Comparison of ENCODE assay signal across 8 cellular contexts in the genomic region with DNA sequence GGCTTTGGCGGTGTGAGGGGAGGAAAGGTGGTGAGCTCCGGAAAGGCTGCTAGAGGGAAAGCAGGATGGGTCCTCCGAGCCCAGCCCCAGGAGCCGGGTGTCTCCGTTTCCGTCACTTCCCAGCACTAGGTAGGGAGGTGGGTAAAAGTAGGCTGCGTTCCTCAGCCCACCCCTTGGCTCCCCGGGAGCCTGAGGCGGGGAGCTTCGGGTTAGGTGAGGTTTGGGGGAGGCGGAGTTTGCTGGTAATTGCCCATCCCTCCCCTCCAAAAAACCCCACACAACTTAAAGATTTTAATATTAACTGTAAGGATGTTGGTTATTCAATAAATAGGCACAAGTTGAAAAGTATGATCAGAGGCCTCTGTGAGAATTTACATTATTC. TPM values are rescaled to one million over a fixed set of nuclear protein-coding genes. Genes with fewer than 3 reads are reported as not detected.
DNase-seq lines count a peak whose midpoint lies in the region; ATAC-seq, FAIRE-seq and TF ChIP-seq lines count a peak whose summit lies in the region.

No MANE protein-coding gene starts in this region.

- TF ChIP-seq CTCF in MM.1S (IDR thresholded peaks at IDR 0.05; ENCODE audit: low read length), result no peak

- peak overlapping the region; percentile 77; the same call in 1 of the 2 replicates for H3K9ac ChIP-seq in MM.1S (ENCODE audit: low read length)
- peak overlapping the region; percentile 75 for H3K9ac ChIP-seq in rectal smooth muscle tissue (ENCODE audit: low read length)

- H3K27ac ChIP-seq in MM.1S (ENCODE audit: low read length) (peak overlapping the region; percentile 66), epithelial cell of prostate (peak overlapping the region; percentile 70), rectal smooth muscle tissue (ENCODE audit: low read depth, low read length) (peak overlapping the region; percentile 67)

- H3K27me3 ChIP-seq in MM.1S (replicated peaks; ENCODE audit: insufficient read depth, low read length) (no peaks in the 10 kb centered on the region), rectal smooth muscle tissue (ENCODE audit: control insufficient read depth, insufficient read depth, low read length) (no peaks in the 10 kb centered on the region)

- TF ChIP-seq POLR2A in GM12891 (IDR thresholded peaks at IDR 0.05; ENCODE audit: low read depth, low read length), result no peak

- H3K4me2 ChIP-seq in MM.1S (ENCODE audit: low read depth, low read length), result peak overlapping the region; percentile 78

- H3F3A ChIP-seq in MM.1S (ENCODE audit: insufficient read depth, low read length), result peaks cover 16% of the 10 kb centered on the region; the same call in 1 of the 2 replicates

- H3K36me3 ChIP-seq in MM.1S (replicated peaks; ENCODE audit: insufficient read depth, low read length) (no peaks in the 10 kb centered on the region), rectal smooth muscle tissue (ENCODE audit: control insufficient read depth, insufficient read depth, low read length) (no peaks in the 10 kb centered on the region)

- FAIRE-seq in GM12891 (lab: Jason Lieb, UNC), result no peak

- peak; percentile 25 for ATAC-seq in GM21825 (IDR thresholded peaks at IDR 0.05; ENCODE audit: unreplicated experiment)

- H3K9me2 ChIP-seq in MM.1S (replicated peaks; ENCODE audit: insufficient read depth, low read length), result no peaks in the 10 kb centered on the region

- peak overlapping the region; percentile 80 for H3K4me3 ChIP-seq in MM.1S (ENCODE audit: low read length)
- peak overlapping the region; percentile 92 for H3K4me3 ChIP-seq in rectal smooth muscle tissue (ENCODE audit: low read length)

- H3K79me2 ChIP-seq in MM.1S (ENCODE audit: low read length), result peaks cover 48% of the 10 kb centered on the region

- H3K4me1 ChIP-seq in MM.1S (ENCODE audit: low read length) (peaks cover 9% of the 10 kb centered on the region), rectal smooth muscle tissue (ENCODE audit: control insufficient read depth, insufficient read depth, low read length) (peaks cover 7% of the 10 kb centered on the region)

- H2AFZ ChIP-seq in MM.1S (ENCODE audit: low read length), result peak overlapping the region; percentile 71

- DNase-seq in GM12891 (ENCODE audit: insufficient read length, low spot score) (no peak), MM.1S (no peak), epithelial cell of prostate (ENCODE audit: low read depth, low spot score) (no peak), iPS-NIHi11 (ENCODE audit: low spot score) (no peak), NCI-H446 treated with DMSO at 0.1 percent for 48 hours (lab: John Stamatoyannopoulos, UW) (no peak), kidney tubule cell (ENCODE audit: low spot score) (no peak)

- H4K20me1 ChIP-seq in MM.1S (ENCODE audit: insufficient read depth, low read length), result no peaks in the 10 kb centered on the region

- H3K9me3 ChIP-seq in MM.1S (replicated peaks; ENCODE audit: insufficient read depth, low read length), result no peaks in the 10 kb centered on the region

TF ChIP-seq in GM12891, 5 proteins besides CTCF, POLR2A, EP300 and RAD21:
- TF ChIP-seq TAF1 (IDR thresholded peaks at IDR 0.05; ENCODE audit: low read depth, low read length) (peak; percentile 60), PAX5 (IDR thresholded peaks at IDR 0.05; ENCODE audit: insufficient read depth, low read length, severe bottlenecking) (no peak), POU2F2 (IDR thresholded peaks at IDR 0.05; ENCODE audit: low read depth, low read length) (peak; percentile 55; the same call in 1 of the 2 replicates)
TF ChIP-seq in GM12891: peak in this region for 2.

RNA-seq across cellular contexts. Expression of a gene that starts 0.6 kb away (rescaled TPM):
- polyA plus RNA-seq in GM12891 (2012; ENCODE audit: low read depth, missing spikeins), result 13.4 TPM

RNA-seq across cellular contexts. Expression of a gene that starts 13.0 kb away (rescaled TPM):
- polyA plus RNA-seq in GM12891 (2012; ENCODE audit: low read depth, missing spikeins), result 461 TPM
